ENCODE assay signal across 2 cellular contexts in genomic region chr6:166361080-166361429, GRCh38.
A peak's percentile ranks its signal among the peaks of the same experiment; 100 is the strongest.
TF ChIP-seq lines count a peak whose summit lies in the region.

No MANE protein-coding gene starts in this region.

TF ChIP-seq in IMR-90, 13 proteins besides CTCF, POLR2A, EP300 and RAD21:
- TF ChIP-seq ELK1 (IDR thresholded peaks at IDR 0.05; ENCODE audit: borderline replicate concordance, low read depth, low read length) (no peak), MAZ (IDR thresholded peaks at IDR 0.05; ENCODE audit: borderline replicate concordance, low read depth, low read length) (no peak), BHLHE40 (IDR thresholded peaks at IDR 0.05; ENCODE audit: low read depth, low read length) (no peak), RCOR1 (IDR thresholded peaks at IDR 0.05; ENCODE audit: insufficient replicate concordance, low read length) (no peak), SMC3 (IDR thresholded peaks at IDR 0.05; ENCODE audit: low read depth, low read length) (no peak), MXI1 (IDR thresholded peaks at IDR 0.05; ENCODE audit: borderline replicate concordance, low read depth, low read length) (no peak), NFE2L2 (IDR thresholded peaks at IDR 0.05; ENCODE audit: low read depth, low read length) (no peak), FOS (IDR thresholded peaks at IDR 0.05; ENCODE audit: low read depth, low read length) (no peak), MAFK (IDR thresholded peaks at IDR 0.05; ENCODE audit: low read depth, low read length) (no peak), RFX5 (IDR thresholded peaks at IDR 0.05; ENCODE audit: low read depth, low read length) (no peak), CEBPB (IDR thresholded peaks at IDR 0.05; ENCODE audit: low read depth, low read length) (no peak), CHD1 (IDR thresholded peaks at IDR 0.05; ENCODE audit: low read depth, low read length) (no peak), USF2 (IDR thresholded peaks at IDR 0.05; ENCODE audit: low read depth, low read length) (no peak)

TF ChIP-seq in WTC11, 78 proteins besides CTCF, POLR2A, EP300 and RAD21:
- TF ChIP-seq PREB (CRISPR knock-in tag; IDR thresholded peaks at IDR 0.05; ENCODE audit: borderline replicate concordance) (0 out of 2 replicates have a peak, but pooled peaks have one; percentile 36), GABPB1 (CRISPR knock-in tag; IDR thresholded peaks at IDR 0.05) (peak; percentile 93)
- TF ChIP-seq, protein P1, sequence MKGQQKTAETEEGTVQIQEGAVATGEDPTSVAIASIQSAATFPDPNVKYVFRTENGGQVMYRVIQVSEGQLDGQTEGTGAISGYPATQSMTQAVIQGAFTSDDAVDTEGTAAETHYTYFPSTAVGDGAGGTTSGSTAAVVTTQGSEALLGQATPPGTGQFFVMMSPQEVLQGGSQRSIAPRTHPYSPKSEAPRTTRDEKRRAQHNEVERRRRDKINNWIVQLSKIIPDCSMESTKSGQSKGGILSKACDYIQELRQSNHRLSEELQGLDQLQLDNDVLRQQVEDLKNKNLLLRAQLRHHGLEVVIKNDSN (CRISPR knock-in tag; IDR thresholded peaks at IDR 0.05), result no peak
